ENCODE assay signal across 17 cellular contexts in genomic region chr2:61750624-61751023, GRCh38.
DNase-seq lines count a peak whose midpoint lies in the region; ATAC-seq and TF ChIP-seq lines count a peak whose summit lies in the region.
"Had no signal": no experiment of that assay in that cellular context is flagged by ENCODE, and none has a peak within 500 bp of the region (broad histone marks: within the 10 kb centered on the region; RNA-seq: fewer than 3 reads in every experiment).

No MANE protein-coding gene starts in this region.

- H2BK12ac ChIP-seq in neuronal stem cell (ENCODE audit: low read length): no peak overlapping the region

- H3K23ac ChIP-seq in neuronal stem cell (ENCODE audit: low read depth, low read length, poor library complexity): no peak overlapping the region

- TF ChIP-seq CTCF in right atrium auricular region (IDR thresholded peaks at IDR 0.05): no peak
- TF ChIP-seq CTCF in astrocyte of the spinal cord (IDR thresholded peaks at IDR 0.05; ENCODE audit: low read depth, low read length): no peak
- TF ChIP-seq CTCF in hepatocyte (IDR thresholded peaks at IDR 0.05; ENCODE audit: poor library complexity): no peak

- H3K9me3 ChIP-seq in right atrium auricular region: peaks cover 0 to 12% of the 10 kb centered on the region in 2 donors
- H3K9me3 ChIP-seq in hepatocyte (ENCODE audit: low read depth): no peaks in the 10 kb centered on the region
- H3K9me3 ChIP-seq in neuronal stem cell (replicated peaks in 1 of 2; ENCODE audit: control insufficient read depth in 2 of 2, insufficient read depth in 1 of 2, low read depth in 1 of 2, low read length in 2 of 2): peaks cover 2% of the 10 kb centered on the region in 2 donors

- no peak overlapping the region for H2BK120ac ChIP-seq in neuronal stem cell (ENCODE audit: low read depth, low read length)

- H3K4ac ChIP-seq in neuronal stem cell (ENCODE audit: low read length): no peak overlapping the region

- DNase-seq in Right ventricle myocardium superior (no peak), right atrium auricular region (ENCODE audit: low spot score) (no peak), astrocyte of the spinal cord (ENCODE audit: low read depth, low spot score) (peak; percentile 44), hepatocyte (ENCODE audit: low spot score) (peak; percentile 26), 8988T (no peak), neuronal stem cell (ENCODE audit: low spot score) (no peak)
- DNase-seq in activated CD4-positive, alpha-beta T cell treated with anti-CD3 and anti-CD28 coated beads, Interleukin-2, amount 50 U/mL, for 48 hours: no peak
- DNase-seq: activated CD4-positive, CD25-positive, alpha-beta regulatory T cell; aorta; left lung; naive B cell; NCI-H1105; T-helper 1 cell had no signal

- H3K4me2 ChIP-seq in hepatocyte: no peak overlapping the region
- H3K4me2 ChIP-seq in neuronal stem cell (ENCODE audit: insufficient read depth, low read length, poor library complexity, severe bottlenecking): no peak overlapping the region
- H3K4me2 ChIP-seq: A549 had no signal

- H3K4me3 ChIP-seq in right atrium auricular region (no peak overlapping the region), astrocyte of the spinal cord (ENCODE audit: low read depth, low read length) (no peak overlapping the region), hepatocyte (no peak overlapping the region), neuronal stem cell (ENCODE audit: low read length in 2 of 2) (no peak overlapping the region)
- H3K4me3 ChIP-seq: A549, left lung had no signal

- WGBS in hepatocyte (ENCODE audit: low lambda C conversion rate, missing lambda C conversion rate): 64% methylated on average over 2 of the region's 2 CpGs
- no CpG with 5 or more reads among the region's 2 CpGs for WGBS in neuronal stem cell (ENCODE audit: extremely low coverage in 2 of 2, insufficient read length in 2 of 2, insufficient replicate concordance in 1 of 2), 2 donors

- H3K27ac ChIP-seq in right atrium auricular region (peak overlapping the region in 1 of 2 donors; percentile 69), hepatocyte (peak overlapping the region; percentile 74), neuronal stem cell (replicated peaks; ENCODE audit: low read length) (no peak overlapping the region)
- H3K27ac ChIP-seq: epithelial cell of prostate, left lung had no signal

- H3K4me1 ChIP-seq in right atrium auricular region (no peaks in the 10 kb centered on the region), hepatocyte (ENCODE audit: insufficient read depth) (no peaks in the 10 kb centered on the region), neuronal stem cell (ENCODE audit: control insufficient read depth in 2 of 2, insufficient read depth in 1 of 2, low read depth in 1 of 2, low read length in 2 of 2) (no peaks in the 10 kb centered on the region)
- H3K4me1 ChIP-seq: A549, left lung had no signal

- no peaks in the 10 kb centered on the region for H3K9me2 ChIP-seq in hepatocyte (replicated peaks; ENCODE audit: insufficient read depth)

- H3K36me3 ChIP-seq in right atrium auricular region: no peaks in the 10 kb centered on the region
- H3K36me3 ChIP-seq in hepatocyte (replicated peaks; ENCODE audit: insufficient read depth, low read depth): no peaks in the 10 kb centered on the region
- no peaks in the 10 kb centered on the region for H3K36me3 ChIP-seq in neuronal stem cell (replicated peaks in 1 of 2; ENCODE audit: control insufficient read depth in 2 of 2, insufficient read depth in 2 of 2, low read length in 2 of 2)
- H3K36me3 ChIP-seq: left lung had no signal

- H2BK15ac ChIP-seq in neuronal stem cell (ENCODE audit: low read length): no peak overlapping the region

- H2AFZ ChIP-seq in hepatocyte (no peak overlapping the region), neuronal stem cell (ENCODE audit: low read length) (no peak overlapping the region)

- in situ Hi-C loops in astrocyte of the spinal cord (cut with HindIII; ENCODE audit: low sequenced_read_pairs): no loop called here

- H3K27me3 ChIP-seq in right atrium auricular region (no peaks in the 10 kb centered on the region), hepatocyte (no peaks in the 10 kb centered on the region), neuronal stem cell (ENCODE audit: control insufficient read depth in 3 of 3, insufficient read depth in 3 of 3, low read depth in 1 of 3, low read length in 3 of 3) (no peaks in the 10 kb centered on the region)
- H3K27me3 ChIP-seq: left lung had no signal

- no peak overlapping the region for H3K18ac ChIP-seq in neuronal stem cell (ENCODE audit: low read length)

- no peak overlapping the region for H3K14ac ChIP-seq in neuronal stem cell (ENCODE audit: low read length)

- no peaks in the 10 kb centered on the region for H4K20me1 ChIP-seq in hepatocyte (ENCODE audit: insufficient read depth, poor library complexity, severe bottlenecking)

- no peak overlapping the region for H4K8ac ChIP-seq in neuronal stem cell (ENCODE audit: low read depth, low read length)

- H4K91ac ChIP-seq in neuronal stem cell (ENCODE audit: low read depth, low read length, poor library complexity): no peak overlapping the region

- H2AK5ac ChIP-seq in neuronal stem cell (ENCODE audit: low read depth, low read length): no peak overlapping the region

- peak; percentile 58 for ATAC-seq in Right ventricle myocardium superior (ENCODE audit: poor library complexity)
- ATAC-seq in GM21825 (IDR thresholded peaks at IDR 0.05; ENCODE audit: unreplicated experiment): no peak
- ATAC-seq: left lung; stimulated activated memory B cell treated with anti-CD40 and anti-IgM and Interleukin-4, amounts not matched to agents 10 μg/mL and 1 μg/mL and 100 μg/mL, for 72 hours had no signal

- no peaks in the 10 kb centered on the region for H3K79me2 ChIP-seq in hepatocyte

- no peaks in the 10 kb centered on the region for H3K79me1 ChIP-seq in neuronal stem cell (ENCODE audit: low read depth, low read length)

- no peak overlapping the region for H2BK5ac ChIP-seq in neuronal stem cell (ENCODE audit: low read length)

- H3K9ac ChIP-seq in neuronal stem cell (ENCODE audit: low read depth, low read length, poor library complexity): no peak overlapping the region

- intact Hi-C loops in Right ventricle myocardium superior (cut with DNase I): no loop called here

Comparison
In these comparisons a context has a peak if more than half of its experiments do, and no peak if none do; other contexts are left out.
1. DNase-seq: peak in astrocyte of the spinal cord (single experiment) and hepatocyte (single experiment); none in Right ventricle myocardium superior (single experiment), right atrium auricular region (single experiment), activated CD4-positive, alpha-beta T cell treated with anti-CD3 and anti-CD28 coated beads, Interleukin-2, amount 50 U/mL, for 48 hours (0 of 2), 8988T (single experiment) and neuronal stem cell (single experiment).